Comparison of ENCODE assay signal across 21 cellular contexts in the genomic region with DNA sequence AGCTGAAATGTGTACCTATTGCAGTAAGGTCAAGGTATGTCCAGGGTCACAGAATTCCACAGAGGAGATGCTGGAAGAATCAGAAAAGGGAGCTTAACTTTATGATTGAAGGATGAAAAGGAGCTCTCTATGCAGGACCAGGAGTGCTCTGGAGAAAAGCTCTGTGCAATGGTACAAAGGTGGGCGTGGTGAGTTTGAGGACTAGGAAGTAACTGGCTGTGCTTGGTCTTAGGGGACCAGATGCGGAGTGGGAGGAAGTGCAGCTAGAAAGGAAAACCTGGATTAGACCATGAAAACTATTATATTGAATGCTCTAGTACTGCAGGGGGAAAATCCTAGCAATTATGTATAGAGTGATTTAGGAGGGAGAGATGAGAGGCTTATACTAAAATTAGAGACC. TPM values are rescaled to one million over a fixed set of nuclear protein-coding genes. Genes with fewer than 3 reads are reported as not detected.
DNase-seq lines count a peak whose midpoint lies in the region; ATAC-seq, FAIRE-seq and TF ChIP-seq lines count a peak whose summit lies in the region.
"Had no signal": no experiment of that assay in that cellular context is flagged by ENCODE, and none has a peak within 500 bp of the region (broad histone marks: within the 10 kb centered on the region; RNA-seq: fewer than 3 reads in every experiment).

No MANE protein-coding gene starts in this region.

- BruUV-seq in K562 (replicated peaks; lab: Mats Ljungman, UMichigan): no TSS peak

- POLR2A ChIA-PET in K562 (lab: Yijun Ruan, JAX): interaction anchor here (1.1 to 2.5 kb wide), 6 partner anchors 11 to 454 kb away, joined by 3 to 9 read pairs (median 5); no protein-coding TSS in a partner anchor

- H3K9ac ChIP-seq in K562 (ENCODE audit: insufficient read depth in 1 of 2, low read depth in 2 of 2, low read length in 2 of 2): no peak overlapping the region

- H3K9me3 ChIP-seq in K562 (replicated peaks; ENCODE audit: control insufficient read depth, insufficient read depth, low read depth, low read length): no peaks in the 10 kb centered on the region
- no peaks in the 10 kb centered on the region for H3K9me3 ChIP-seq in osteoblast (ENCODE audit: low read depth, low read length)
- no peaks in the 10 kb centered on the region for H3K9me3 ChIP-seq in sigmoid colon
- H3K9me3 ChIP-seq: thyroid gland had no signal

- H3K9me1 ChIP-seq in K562 (ENCODE audit: control insufficient read depth, insufficient read depth, low read length): no peaks in the 10 kb centered on the region

- CTCF ChIA-PET in K562 (lab: Yijun Ruan, JAX; ENCODE audit: low intra/inter-chr PET ratio): no interaction called here

- intact Hi-C loops in K562 (cut with micrococcal nuclease): no loop called here
- intact Hi-C loops in sigmoid colon (cut with DNase I): no loop called here

- H3K36me3 ChIP-seq in K562 (ENCODE audit: control insufficient read depth, insufficient read depth, low read length) (no peaks in the 10 kb centered on the region), osteoblast (ENCODE audit: insufficient read depth, low read length) (no peaks in the 10 kb centered on the region), sigmoid colon (no peaks in the 10 kb centered on the region)
- H3K36me3 ChIP-seq: thyroid gland had no signal

- H3K4me1 ChIP-seq in K562 (replicated peaks in 1 of 2; ENCODE audit: control insufficient read depth in 2 of 2, insufficient read depth in 2 of 2, low read length in 2 of 2) (peaks cover 0 to 8% of the 10 kb centered on the region in 2 experiments; a peak in 2 of 5 replicates), osteoblast (ENCODE audit: insufficient read depth, low read length) (peaks cover 17% of the 10 kb centered on the region), sigmoid colon (no peaks in the 10 kb centered on the region)
- H3K4me1 ChIP-seq: thyroid gland had no signal

- H3K27ac Mint-ChIP-seq in activated naive CD8-positive, alpha-beta T cell: peak overlapping the region; percentile 8
- H3K27ac Mint-ChIP-seq in activated naive CD8-positive, alpha-beta T cell treated with anti-CD3 and anti-CD28 coated beads, Interleukin-2, amount 50 U/mL, for 24 hours: no peak overlapping the region
- H3K27ac Mint-ChIP-seq: activated CD4-positive, alpha-beta T cell treated with anti-CD3 and anti-CD28 coated beads, Interleukin-2, amount 10 ng/mL, durations not matched to agents 7 days and 5 days; activated T-helper 2 cell treated with anti-CD3 and anti-CD28 coated beads, Interferon-gamma antibody, Interleukin-2, Interleukin-4, amounts not matched to agents 10 μg/mL and 5 μg/mL and 100 μg/mL, durations not matched to agents 14 hours and 24 hours and 36 hours; CD8-positive, alpha-beta T cell had no signal

- no peaks in the 10 kb centered on the region for H3K27me3 Mint-ChIP-seq in activated naive CD8-positive, alpha-beta T cell
- no peaks in the 10 kb centered on the region for H3K27me3 Mint-ChIP-seq in activated naive CD8-positive, alpha-beta T cell treated with anti-CD3 and anti-CD28 coated beads, Interleukin-2, amount 50 U/mL, for 24 hours
- H3K27me3 Mint-ChIP-seq: activated CD4-positive, alpha-beta T cell treated with anti-CD3 and anti-CD28 coated beads, Interleukin-2, amount 10 ng/mL, durations not matched to agents 7 days and 5 days had no signal

- no peak for TF ChIP-seq EP300 in K562 (IDR thresholded peaks at IDR 0.05; ENCODE audit: low read length)
- TF ChIP-seq EP300 in sigmoid colon (IDR thresholded peaks at IDR 0.05): no peak

- H3K4me2 ChIP-seq in K562 (ENCODE audit: insufficient read depth, low read length) (no peak overlapping the region), osteoblast (ENCODE audit: insufficient read depth, low read length) (peak overlapping the region; percentile 28)

- H2AFZ ChIP-seq in K562 (ENCODE audit: low read depth, low read length) (no peak overlapping the region), osteoblast (ENCODE audit: low read length) (no peak overlapping the region)

- TF ChIP-seq RAD21 in K562 (CRISPR knock-in tag; conservative IDR thresholded peaks at IDR 0.05 in 1 of 2, IDR thresholded peaks at IDR 0.05 in 1 of 2): no peak

- no peak for ATAC-seq in activated naive CD8-positive, alpha-beta T cell treated with anti-CD3 and anti-CD28 coated beads, Interleukin-2, amount 50 U/mL, for 24 hours
- ATAC-seq in K562: no peak
- ATAC-seq in HG02588 (IDR thresholded peaks at IDR 0.05; ENCODE audit: unreplicated experiment): no peak
- ATAC-seq: CD8-positive, alpha-beta T cell had no signal

- H3K36me3 Mint-ChIP-seq in activated naive CD8-positive, alpha-beta T cell: peaks cover 8% of the 10 kb centered on the region
- H3K36me3 Mint-ChIP-seq in activated naive CD8-positive, alpha-beta T cell treated with anti-CD3 and anti-CD28 coated beads, Interleukin-2, amount 50 U/mL, for 24 hours (ENCODE audit: low read depth): peaks cover 5% of the 10 kb centered on the region

- no peak overlapping the region for H3K4me3 Mint-ChIP-seq in activated naive CD8-positive, alpha-beta T cell
- H3K4me3 Mint-ChIP-seq in activated naive CD8-positive, alpha-beta T cell treated with anti-CD3 and anti-CD28 coated beads, Interleukin-2, amount 50 U/mL, for 24 hours: no peak overlapping the region
- H3K4me3 Mint-ChIP-seq: activated CD4-positive, alpha-beta T cell treated with anti-CD3 and anti-CD28 coated beads, Interleukin-2, amount 10 ng/mL, durations not matched to agents 7 days and 5 days; CD8-positive, alpha-beta T cell had no signal

- H4K20me1 ChIP-seq in K562 (replicated peaks; ENCODE audit: control insufficient read depth, insufficient read depth, low read length): no peaks in the 10 kb centered on the region
- no peaks in the 10 kb centered on the region for H4K20me1 ChIP-seq in osteoblast (ENCODE audit: insufficient read depth, low read length)

- no peak for DNase-seq in activated naive CD8-positive, alpha-beta T cell treated with anti-CD3 and anti-CD28 coated beads, Interleukin-2, amount 50 U/mL, for 24 hours
- peak; percentile 44 for DNase-seq in D721Med (ENCODE audit: insufficient read length, low spot score)
- DNase-seq in K562 (ENCODE audit: extremely low read depth in 1 of 4, low spot score in 3 of 4): no peak
- no peak for DNase-seq in osteoblast (ENCODE audit: insufficient read length, low spot score, missing footprints)
- DNase-seq in GM19240 (ENCODE audit: insufficient read length, low spot score): no peak
- no peak for DNase-seq in sigmoid colon
- DNase-seq: activated CD4-positive, alpha-beta T cell treated with anti-CD3 and anti-CD28 coated beads, Interleukin-2, amount 10 ng/mL, durations not matched to agents 7 days and 5 days; CD8-positive, alpha-beta T cell; cortex of kidney; DMS79 treated with DMSO at 0.1 percent for 48 hours; KG1; NCI-H1092 treated with DMSO at 0.1 percent for 48 hours; NCI-H2171 treated with DMSO at 0.1 percent for 48 hours; nucleus accumbens; stimulated activated CD4-positive, alpha-beta T cell treated with anti-CD3 and anti-CD28 coated beads, Interleukin-1b, Interleukin-23, amount 100 ng/mL, for 48 hours; thyroid gland had no signal

- H3K27me3 ChIP-seq in K562 (ENCODE audit: control insufficient read depth in 2 of 2, insufficient read depth in 2 of 2, low read length in 2 of 2): no peaks in the 10 kb centered on the region
- no peaks in the 10 kb centered on the region for H3K27me3 ChIP-seq in osteoblast (ENCODE audit: insufficient read depth, low read length)
- H3K27me3 ChIP-seq in sigmoid colon: no peaks in the 10 kb centered on the region
- H3K27me3 ChIP-seq: thyroid gland had no signal

- H3K4me1 Mint-ChIP-seq in activated naive CD8-positive, alpha-beta T cell (ENCODE audit: low read depth): peaks cover 50% of the 10 kb centered on the region
- H3K4me1 Mint-ChIP-seq in activated naive CD8-positive, alpha-beta T cell treated with anti-CD3 and anti-CD28 coated beads, Interleukin-2, amount 50 U/mL, for 24 hours: peaks cover 30% of the 10 kb centered on the region

- H3K27ac ChIP-seq in K562 (ENCODE audit: extremely low read depth, low read depth, low read length) (no peak overlapping the region), osteoblast (ENCODE audit: low read depth, low read length) (no peak overlapping the region), sigmoid colon (no peak overlapping the region)
- H3K27ac ChIP-seq: thyroid gland had no signal

- H3K79me2 ChIP-seq in K562 (ENCODE audit: control insufficient read depth, insufficient read depth, low read length) (no peaks in the 10 kb centered on the region), osteoblast (ENCODE audit: insufficient read depth, low read length) (no peaks in the 10 kb centered on the region)

- no peak for TF ChIP-seq CTCF in D721Med (IDR thresholded peaks at IDR 0.05; ENCODE audit: insufficient read depth, missing control alignments)
- TF ChIP-seq CTCF in K562 (IDR thresholded peaks at IDR 0.05 in 2 of 3, conservative IDR thresholded peaks at IDR 0.05 in 1 of 3; ENCODE audit: insufficient read depth in 2 of 3, low read depth in 1 of 3, low read length in 3 of 3): no peak
- no peak for TF ChIP-seq CTCF in osteoblast (IDR thresholded peaks at IDR 0.05; ENCODE audit: extremely low read depth, low read depth, low read length)
- no peak for TF ChIP-seq CTCF in sigmoid colon (IDR thresholded peaks at IDR 0.05)

- TF ChIP-seq POLR2A in K562 (conservative IDR thresholded peaks at IDR 0.05) (no peak), sigmoid colon (IDR thresholded peaks at IDR 0.05) (no peak)

- in situ Hi-C loops in K562 (cut with MboI): no loop called here

- H3K4me3 ChIP-seq in K562 (no peak overlapping the region), osteoblast (ENCODE audit: insufficient read depth, low read length) (no peak overlapping the region), sigmoid colon (no peak overlapping the region)
- H3K4me3 ChIP-seq: thyroid gland had no signal

- no peaks in the 10 kb centered on the region for H3K9me3 Mint-ChIP-seq in activated naive CD8-positive, alpha-beta T cell (ENCODE audit: low read depth)
- H3K9me3 Mint-ChIP-seq in activated naive CD8-positive, alpha-beta T cell treated with anti-CD3 and anti-CD28 coated beads, Interleukin-2, amount 50 U/mL, for 24 hours: no peaks in the 10 kb centered on the region
- H3K9me3 Mint-ChIP-seq: activated CD4-positive, alpha-beta T cell treated with anti-CD3 and anti-CD28 coated beads, Interleukin-2, amount 10 ng/mL, durations not matched to agents 7 days and 5 days; activated T-helper 2 cell treated with anti-CD3 and anti-CD28 coated beads, Interferon-gamma antibody, Interleukin-2, Interleukin-4, amounts not matched to agents 10 μg/mL and 5 μg/mL and 100 μg/mL, durations not matched to agents 14 hours and 24 hours and 36 hours; CD8-positive, alpha-beta T cell had no signal

- WGBS in K562 (ENCODE audit: insufficient coverage, low coverage, missing lambda C conversion rate): 38% methylated on average over 2 of the region's 2 CpGs
- WGBS in sigmoid colon, 2 donors: 75 to 78% methylated on average over 2 of the region's 2 CpGs

- FAIRE-seq in D721Med (lab: Jason Lieb, UNC) (no peak), K562 (lab: Jason Lieb, UNC) (no peak)
- FAIRE-seq: GM12892, H1 had no signal

RNA-seq across cellular contexts. Expression of gene BTG1, which starts 56.8 kb away (rescaled TPM):
- 25.9 and 32.5 TPM in 2 replicates for total RNA-seq in K562 (2011; cell fraction: chromatin; rRNA removed; ENCODE audit: low replicate concordance)
- 9.2 and 10.9 TPM in 2 replicates for total RNA-seq in K562 (2011; cell fraction: nucleolus; rRNA removed)
- 21.7 and 32.1 TPM in 2 replicates for total RNA-seq in K562 (2011; cell fraction: nucleoplasm; rRNA removed)
- total RNA-seq in K562 (2014; rRNA removed) (4.3 and 4.5 TPM in 2 replicates), K562 (2014; rRNA removed; fragmentation: Illumina TruSeq; extraction: Trizol) (8.0 and 9.9 TPM in 2 replicates), K562 (2015; rRNA removed; fragmentation: Illumina TruSeq; extraction: Trizol) (4.9 and 6.4 TPM in 2 replicates), K562 (2021) (28.6 and 29.5 TPM in 2 replicates), osteoblast (23.6 and 25.0 TPM in 2 replicates), sigmoid colon (10 to 100 TPM; 41.0 to 62.9 (median 49.5) TPM)
- polyA plus RNA-seq in K562 (2011; rRNA removed) (9.0 and 27.0 TPM in 2 replicates), K562 (2014; fragmentation: Illumina TruSeq; extraction: Trizol) (7.5 and 12.8 TPM in 2 replicates), K562 (2014; fragmentation: Nextera tagmentation; extraction: Ambion mirVana) (1 to 10 TPM; 3.7 to 4.3 TPM), K562 (2014; rRNA removed) (7.1 and 7.4 TPM in 2 replicates), sigmoid colon (10 to 100 TPM; 51.7 to 82.3 (median 57.3) TPM)
- 7.9 and 16.8 TPM in 2 replicates for polyA plus RNA-seq in K562 (2011; cell fraction: cytosol; rRNA removed)
- polyA plus RNA-seq in K562 (2011; cell fraction: nucleus; rRNA removed): 10.7 and 29.8 TPM in 2 replicates
- 15.3 and 42.8 TPM in 2 replicates for polyA plus RNA-seq in K562 (2012)
- 17.2 and 33.9 TPM in 2 replicates for polyA minus RNA-seq in K562 (2011; rRNA and poly(A)+ RNA removed)
- 13.6 and 28.9 TPM in 2 replicates for polyA minus RNA-seq in K562 (2011; cell fraction: cytosol; rRNA and poly(A)+ RNA removed)
- 11.0 and 40.8 TPM in 2 replicates for polyA minus RNA-seq in K562 (2011; cell fraction: nucleus; rRNA and poly(A)+ RNA removed)
